ENCODE assay signal across 9 cellular contexts in genomic region chr12:51291603-51292513, GRCh38. TPM values are rescaled to one million over a fixed set of nuclear protein-coding genes. Genes with fewer than 3 reads are reported as not detected.
DNase-seq lines count a peak whose midpoint lies in the region; ATAC-seq lines count a peak whose summit lies in the region.
"Not testable (repeated sequence)": the region's sequence is repeated elsewhere in the genome, so short reads cannot be mapped to it uniquely, and the experiment has no call there.
"Had no signal": no experiment of that assay in that cellular context is flagged by ENCODE, and none has a peak within 500 bp of the region (broad histone marks: within the 10 kb centered on the region; RNA-seq: fewer than 3 reads in every experiment).

No MANE protein-coding gene starts in this region.

- intact Hi-C loops in CD4-positive, alpha-beta memory T cell (cut with micrococcal nuclease) = not testable (repeated sequence)

- H3K27me3 ChIP-seq in CD4-positive, alpha-beta memory T cell (ENCODE audit: insufficient read depth, low read length) = not testable (repeated sequence)

- DNase-seq in CD4-positive, alpha-beta memory T cell; activated naive CD8-positive, alpha-beta T cell treated with anti-CD3 and anti-CD28 coated beads, Interleukin-2, amount 10 ng/mL, durations not matched to agents 7 days and 5 days; immature natural killer cell: not testable (repeated sequence)
- DNase-seq in HT1080 (ENCODE audit: low read depth) (peak; percentile 30), SKM-1 (lab: John Stamatoyannopoulos, UW; ENCODE audit: unreplicated experiment) (peak; percentile 5)

- H3K27me3 Mint-ChIP-seq in CD4-positive, alpha-beta memory T cell; activated naive CD8-positive, alpha-beta T cell treated with anti-CD3 and anti-CD28 coated beads, Interleukin-2, amount 10 ng/mL, durations not matched to agents 7 days and 5 days; immature natural killer cell (ENCODE audit: low read depth in 3 of 3); stimulated activated memory B cell treated with anti-CD40 and anti-IgM and Interleukin-4, amounts not matched to agents 10 μg/mL and 1 μg/mL and 100 μg/mL, for 72 hours: not testable (repeated sequence)

- H3K36me3 Mint-ChIP-seq in CD4-positive, alpha-beta memory T cell = peaks cover 45 to 67% of the 10 kb centered on the region in 2 donors
- H3K36me3 Mint-ChIP-seq in activated naive CD8-positive, alpha-beta T cell treated with anti-CD3 and anti-CD28 coated beads, Interleukin-2, amount 10 ng/mL, durations not matched to agents 7 days and 5 days = peaks cover 28% of the 10 kb centered on the region
- peaks cover 14 to 45% (median 33%) of the 10 kb centered on the region in 3 donors for H3K36me3 Mint-ChIP-seq in immature natural killer cell
- peaks cover 22% of the 10 kb centered on the region for H3K36me3 Mint-ChIP-seq in stimulated activated memory B cell treated with anti-CD40 and anti-IgM and Interleukin-4, amounts not matched to agents 10 μg/mL and 1 μg/mL and 100 μg/mL, for 72 hours

- not testable (repeated sequence) for H3K4me1 ChIP-seq in CD4-positive, alpha-beta memory T cell (ENCODE audit: insufficient read depth, low read length)

- peak; percentile 22 for ATAC-seq in activated naive CD8-positive, alpha-beta T cell treated with anti-CD3 and anti-CD28 coated beads, Interleukin-2, amount 10 ng/mL, durations not matched to agents 7 days and 5 days (ENCODE audit: low read depth)
- ATAC-seq in stimulated activated memory B cell treated with anti-CD40 and anti-IgM and Interleukin-4, amounts not matched to agents 10 μg/mL and 1 μg/mL and 100 μg/mL, for 72 hours = peak; percentile 84

- not testable (repeated sequence) for H3K4me3 Mint-ChIP-seq in CD4-positive, alpha-beta memory T cell; activated naive CD8-positive, alpha-beta T cell treated with anti-CD3 and anti-CD28 coated beads, Interleukin-2, amount 10 ng/mL, durations not matched to agents 7 days and 5 days; immature natural killer cell
- peak overlapping the region; percentile 50 for H3K4me3 Mint-ChIP-seq in stimulated activated memory B cell treated with anti-CD40 and anti-IgM and Interleukin-4, amounts not matched to agents 10 μg/mL and 1 μg/mL and 100 μg/mL, for 72 hours

- H3K9me3 Mint-ChIP-seq in CD4-positive, alpha-beta memory T cell; activated naive CD8-positive, alpha-beta T cell treated with anti-CD3 and anti-CD28 coated beads, Interleukin-2, amount 10 ng/mL, durations not matched to agents 7 days and 5 days; immature natural killer cell; stimulated activated memory B cell treated with anti-CD40 and anti-IgM and Interleukin-4, amounts not matched to agents 10 μg/mL and 1 μg/mL and 100 μg/mL, for 72 hours: not testable (repeated sequence)

- not testable (repeated sequence) for H3K4me1 Mint-ChIP-seq in CD4-positive, alpha-beta memory T cell; activated naive CD8-positive, alpha-beta T cell treated with anti-CD3 and anti-CD28 coated beads, Interleukin-2, amount 10 ng/mL, durations not matched to agents 7 days and 5 days
- H3K4me1 Mint-ChIP-seq in immature natural killer cell = peaks cover 10 to 26% of the 10 kb centered on the region in 2 donors
- H3K4me1 Mint-ChIP-seq in stimulated activated memory B cell treated with anti-CD40 and anti-IgM and Interleukin-4, amounts not matched to agents 10 μg/mL and 1 μg/mL and 100 μg/mL, for 72 hours = peaks cover 23% of the 10 kb centered on the region

- CTCF ChIA-PET in CD4-positive, alpha-beta memory T cell (lab: Charles Lee; ENCODE audit: partially characterized antibody) = interaction anchor here (2.0 to 7.0 kb wide), 2 partner anchors 22 to 49 kb away, joined by 5 to 37 read pairs; no protein-coding TSS in a partner anchor

- POLR2A ChIA-PET in CD4-positive, alpha-beta memory T cell (lab: Charles Lee; ENCODE audit: partially characterized antibody) = interaction anchor here (1.4 to 2.0 kb wide), 4 partner anchors 14 to 73 kb away, joined by 3 to 6 read pairs (median 4); partner anchors contain the start of gene BIN2
- POLR2A ChIA-PET in activated naive CD8-positive, alpha-beta T cell treated with anti-CD3 and anti-CD28 coated beads, Interleukin-2, amount 10 ng/mL, durations not matched to agents 7 days and 5 days (lab: Charles Lee) = interaction anchor here (0.6 to 1.2 kb wide), 2 partner anchors 21 to 539 kb away, joined by 3 read pairs; no protein-coding TSS in a partner anchor

- H3K27ac Mint-ChIP-seq in CD4-positive, alpha-beta memory T cell = peak overlapping the region in 6 of 7 donors; percentile 67 to 80 (median 76)
- peak overlapping the region; percentile 13 for H3K27ac Mint-ChIP-seq in activated naive CD8-positive, alpha-beta T cell treated with anti-CD3 and anti-CD28 coated beads, Interleukin-2, amount 10 ng/mL, durations not matched to agents 7 days and 5 days
- H3K27ac Mint-ChIP-seq in immature natural killer cell = peak overlapping the region; percentile 17 to 82 (median 63)
- H3K27ac Mint-ChIP-seq in stimulated activated memory B cell treated with anti-CD40 and anti-IgM and Interleukin-4, amounts not matched to agents 10 μg/mL and 1 μg/mL and 100 μg/mL, for 72 hours = peak overlapping the region; percentile 81

- H3K9me3 ChIP-seq in CD4-positive, alpha-beta memory T cell (ENCODE audit: control insufficient read depth in 1 of 2, low read length in 2 of 2) = not testable (repeated sequence)

- H3K4me3 ChIP-seq in CD4-positive, alpha-beta memory T cell (ENCODE audit: low read length in 2 of 2) = not testable (repeated sequence)

- peaks cover 54% of the 10 kb centered on the region for H3K36me3 ChIP-seq in CD4-positive, alpha-beta memory T cell (ENCODE audit: insufficient read depth, low read length)

- not testable (repeated sequence) for H3K27ac ChIP-seq in CD4-positive, alpha-beta memory T cell (ENCODE audit: low read depth, low read length)

RNA-seq across cellular contexts. Expression of gene SMAGP, which starts 21.6 kb away (rescaled TPM):
- 1 to 10 TPM; 3.9 to 5.5 TPM for total RNA-seq in CD4-positive, alpha-beta memory T cell
- polyA plus RNA-seq in CD4-positive, alpha-beta memory T cell = 10 to 100 TPM; 10.6 to 18.9 TPM
- total RNA-seq in HT1080 (2014; rRNA removed; shearing (Covaris generic)) = 30.7 and 51.2 TPM in 2 replicates
- 53.7 and 54.5 TPM in 2 replicates for polyA plus RNA-seq in HT1080 (2015; cell fraction: cytosol; rRNA removed)
- 19.0 and 20.6 TPM in 2 replicates for polyA plus RNA-seq in HT1080 (2015; cell fraction: nucleus; rRNA removed)
- 1 to 10 TPM; 4.1 to 5.6 TPM for total RNA-seq in activated naive CD8-positive, alpha-beta T cell treated with anti-CD3 and anti-CD28 coated beads, Interleukin-2, amount 10 ng/mL, durations not matched to agents 7 days and 5 days
- 10 to 100 TPM; 26.7 to 41.9 (median 34.6) TPM for polyA plus RNA-seq in immature natural killer cell

RNA-seq across cellular contexts. Expression of gene BIN2, which starts 32.1 kb away (rescaled TPM):
- total RNA-seq in CD4-positive, alpha-beta memory T cell = 100 to 1,000 TPM; 215 to 221 TPM
- 100 to 1,000 TPM; 183 to 309 TPM for polyA plus RNA-seq in CD4-positive, alpha-beta memory T cell
- 0.06 TPM in 1 of 2 replicates, not detected in the other for total RNA-seq in HT1080 (2014; rRNA removed; shearing (Covaris generic))
- not detected in 2 replicates for polyA plus RNA-seq in HT1080 (2015; cell fraction: cytosol; rRNA removed)
- not detected in 2 replicates for polyA plus RNA-seq in HT1080 (2015; cell fraction: nucleus; rRNA removed)
- 100 to 1,000 TPM; 161 to 164 TPM for total RNA-seq in activated naive CD8-positive, alpha-beta T cell treated with anti-CD3 and anti-CD28 coated beads, Interleukin-2, amount 10 ng/mL, durations not matched to agents 7 days and 5 days
- polyA plus RNA-seq in immature natural killer cell = 100 to 1,000 TPM; 353 to 582 (median 359) TPM

RNA-seq across cellular contexts. Expression of gene DAZAP2, which starts 53.2 kb away (rescaled TPM):
- 100 to 1,000 TPM; 275 to 286 TPM for total RNA-seq in CD4-positive, alpha-beta memory T cell
- polyA plus RNA-seq in CD4-positive, alpha-beta memory T cell = 1,000 to 10,000 TPM; 1,322 to 2,333 TPM
- 114 and 197 TPM in 2 replicates for total RNA-seq in HT1080 (2014; rRNA removed; shearing (Covaris generic))
- 189 and 203 TPM in 2 replicates for polyA plus RNA-seq in HT1080 (2015; cell fraction: cytosol; rRNA removed)
- polyA plus RNA-seq in HT1080 (2015; cell fraction: nucleus; rRNA removed) = 140 and 160 TPM in 2 replicates
- total RNA-seq in activated naive CD8-positive, alpha-beta T cell treated with anti-CD3 and anti-CD28 coated beads, Interleukin-2, amount 10 ng/mL, durations not matched to agents 7 days and 5 days = 100 to 1,000 TPM; 237 to 249 TPM
- 1,000 to 10,000 TPM; 1,137 to 2,830 (median 1,368) TPM for polyA plus RNA-seq in immature natural killer cell

RNA-seq across cellular contexts. Expression of gene CELA1, which starts 54.6 kb away (rescaled TPM):
- total RNA-seq in CD4-positive, alpha-beta memory T cell = under 1 TPM; 0.36 to 0.73 TPM
- polyA plus RNA-seq in CD4-positive, alpha-beta memory T cell = 1 to 10 TPM; 1.6 to 3.7 TPM
- total RNA-seq in HT1080 (2014; rRNA removed; shearing (Covaris generic)) = not detected in 2 replicates
- not detected in 2 replicates for polyA plus RNA-seq in HT1080 (2015; cell fraction: cytosol; rRNA removed)
- polyA plus RNA-seq in HT1080 (2015; cell fraction: nucleus; rRNA removed) = not detected in 2 replicates
- total RNA-seq in activated naive CD8-positive, alpha-beta T cell treated with anti-CD3 and anti-CD28 coated beads, Interleukin-2, amount 10 ng/mL, durations not matched to agents 7 days and 5 days = not detected
- under 1 TPM in 2 of 3 donors, not detected in 1; 0.37 to 1.00 TPM for polyA plus RNA-seq in immature natural killer cell
- total RNA-seq: activated T-cell treated with anti-CD3 and anti-CD28 coated beads, Interleukin-2, amount 50 U/mL, for 4 hours; body of pancreas; omental fat pad had no signal

Comparison
In these comparisons a context has a peak if more than half of its experiments do, and no peak if none do; other contexts are left out.
1. H3K27ac Mint-ChIP-seq: peak in every context shown above with its lines; median percentile 81 in stimulated activated memory B cell treated with anti-CD40 and anti-IgM and Interleukin-4, amounts not matched to agents 10 μg/mL and 1 μg/mL and 100 μg/mL, for 72 hours; 76 in CD4-positive, alpha-beta memory T cell; 63 in immature natural killer cell; 13 in activated naive CD8-positive, alpha-beta T cell treated with anti-CD3 and anti-CD28 coated beads, Interleukin-2, amount 10 ng/mL, durations not matched to agents 7 days and 5 days.
2. RNA of gene BIN2, which starts 32.1 kb away (total RNA-seq): 215 to 221 TPM in CD4-positive, alpha-beta memory T cell and 161 to 164 TPM in activated naive CD8-positive, alpha-beta T cell treated with anti-CD3 and anti-CD28 coated beads, Interleukin-2, amount 10 ng/mL, durations not matched to agents 7 days and 5 days; 0.06 TPM in HT1080; every median in the first group is over 100 times any median in the second.